Comparison of ENCODE assay signal across 1 cellular context in the genomic region with DNA sequence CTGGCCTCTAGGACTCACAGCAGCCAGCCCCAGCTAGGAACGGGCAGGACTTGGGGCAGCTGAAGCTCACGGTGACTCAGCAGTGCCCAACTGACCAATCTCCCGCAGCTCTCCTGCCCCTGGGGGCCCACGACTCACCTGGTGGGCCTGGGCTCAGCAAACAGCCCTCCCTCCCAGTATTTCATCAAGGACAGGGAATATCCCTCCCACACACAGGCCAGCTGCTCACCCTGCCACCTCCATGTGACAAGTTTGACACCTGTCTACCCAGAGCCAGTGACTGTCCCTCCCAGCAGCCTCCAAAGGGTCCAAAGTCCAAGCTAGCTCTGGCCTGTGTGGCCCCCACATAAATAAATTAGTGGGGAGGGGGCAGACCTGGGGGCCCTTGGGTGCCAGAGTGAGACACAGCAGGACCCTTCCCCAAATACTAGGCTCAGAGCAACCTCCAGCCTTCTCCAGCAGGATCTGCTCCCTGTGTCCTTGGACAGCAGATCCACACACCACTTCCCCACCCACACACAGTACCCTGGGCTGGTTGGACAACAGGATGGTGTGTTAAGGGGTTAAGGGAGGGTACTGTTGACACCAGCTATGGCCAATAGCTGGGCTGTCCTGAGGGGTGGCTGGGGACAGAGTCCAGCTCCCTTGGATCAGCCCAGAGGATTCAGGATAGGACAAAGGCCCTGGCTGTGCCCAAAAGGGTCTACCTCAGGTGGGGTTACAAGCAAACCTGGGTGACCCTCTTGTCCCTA.
TF ChIP-seq lines count a peak whose summit lies in the region.

No MANE protein-coding gene starts in this region.

TF ChIP-seq in HepG2, 621 proteins besides CTCF, POLR2A, EP300 and RAD21 (continued from another document and continues in another):
- peak; percentile 77; the same call in 1 of the 2 replicates for TF ChIP-seq AHDC1 (CRISPR knock-in tag; IDR thresholded peaks at IDR 0.05; ENCODE audit: borderline replicate concordance)
- peak; percentile 92; the same call in 1 of the 2 replicates for TF ChIP-seq ZNF558 (CRISPR knock-in tag; IDR thresholded peaks at IDR 0.05; ENCODE audit: borderline replicate concordance)
- TF ChIP-seq POLR2AphosphoS2 (IDR thresholded peaks at IDR 0.05; ENCODE audit: low read depth, low read length), result no peak
- TF ChIP-seq TBX3 (IDR thresholded peaks at IDR 0.05; ENCODE audit: borderline replicate concordance), result peak; percentile 99
- no peak for TF ChIP-seq SIX1 (CRISPR knock-in tag; IDR thresholded peaks at IDR 0.05; ENCODE audit: borderline replicate concordance)
- TF ChIP-seq, protein P1, sequence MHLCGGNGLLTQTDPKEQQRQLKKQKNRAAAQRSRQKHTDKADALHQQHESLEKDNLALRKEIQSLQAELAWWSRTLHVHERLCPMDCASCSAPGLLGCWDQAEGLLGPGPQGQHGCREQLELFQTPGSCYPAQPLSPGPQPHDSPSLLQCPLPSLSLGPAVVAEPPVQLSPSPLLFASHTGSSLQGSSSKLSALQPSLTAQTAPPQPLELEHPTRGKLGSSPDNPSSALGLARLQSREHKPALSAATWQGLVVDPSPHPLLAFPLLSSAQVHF (CRISPR knock-in tag; IDR thresholded peaks at IDR 0.05), result peak; percentile 85
- peak; percentile 88; the same call in 1 of the 2 replicates for TF ChIP-seq ZNF276 (CRISPR knock-in tag; IDR thresholded peaks at IDR 0.05; ENCODE audit: low read depth)
- 0 out of 2 replicates have a peak, but pooled peaks have one; percentile 21 for TF ChIP-seq STAG1 (CRISPR knock-in tag; IDR thresholded peaks at IDR 0.05)
- no peak for TF ChIP-seq IRF9 (CRISPR knock-in tag; IDR thresholded peaks at IDR 0.05; ENCODE audit: borderline replicate concordance)
- no peak for TF ChIP-seq HNRNPH1 (optimal IDR thresholded peaks at IDR 0.05; ENCODE audit: low read depth, low read length)
- TF ChIP-seq, protein P2, sequence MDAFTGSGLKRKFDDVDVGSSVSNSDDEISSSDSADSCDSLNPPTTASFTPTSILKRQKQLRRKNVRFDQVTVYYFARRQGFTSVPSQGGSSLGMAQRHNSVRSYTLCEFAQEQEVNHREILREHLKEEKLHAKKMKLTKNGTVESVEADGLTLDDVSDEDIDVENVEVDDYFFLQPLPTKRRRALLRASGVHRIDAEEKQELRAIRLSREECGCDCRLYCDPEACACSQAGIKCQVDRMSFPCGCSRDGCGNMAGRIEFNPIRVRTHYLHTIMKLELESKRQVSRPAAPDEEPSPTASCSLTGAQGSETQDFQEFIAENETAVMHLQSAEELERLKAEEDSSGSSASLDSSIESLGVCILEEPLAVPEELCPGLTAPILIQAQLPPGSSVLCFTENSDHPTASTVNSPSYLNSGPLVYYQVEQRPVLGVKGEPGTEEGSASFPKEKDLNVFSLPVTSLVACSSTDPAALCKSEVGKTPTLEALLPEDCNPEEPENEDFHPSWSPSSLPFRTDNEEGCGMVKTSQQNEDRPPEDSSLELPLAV (CRISPR knock-in tag; conservative IDR thresholded peaks at IDR 0.05; ENCODE audit: low read depth), result no peak
- TF ChIP-seq HDAC1 (CRISPR knock-in tag; IDR thresholded peaks at IDR 0.05), result peak; percentile 75
- no peak; the same call in none of the 2 replicates for TF ChIP-seq ZNF747 (CRISPR knock-in tag; IDR thresholded peaks at IDR 0.05; ENCODE audit: borderline replicate concordance)
- TF ChIP-seq, protein P3, sequence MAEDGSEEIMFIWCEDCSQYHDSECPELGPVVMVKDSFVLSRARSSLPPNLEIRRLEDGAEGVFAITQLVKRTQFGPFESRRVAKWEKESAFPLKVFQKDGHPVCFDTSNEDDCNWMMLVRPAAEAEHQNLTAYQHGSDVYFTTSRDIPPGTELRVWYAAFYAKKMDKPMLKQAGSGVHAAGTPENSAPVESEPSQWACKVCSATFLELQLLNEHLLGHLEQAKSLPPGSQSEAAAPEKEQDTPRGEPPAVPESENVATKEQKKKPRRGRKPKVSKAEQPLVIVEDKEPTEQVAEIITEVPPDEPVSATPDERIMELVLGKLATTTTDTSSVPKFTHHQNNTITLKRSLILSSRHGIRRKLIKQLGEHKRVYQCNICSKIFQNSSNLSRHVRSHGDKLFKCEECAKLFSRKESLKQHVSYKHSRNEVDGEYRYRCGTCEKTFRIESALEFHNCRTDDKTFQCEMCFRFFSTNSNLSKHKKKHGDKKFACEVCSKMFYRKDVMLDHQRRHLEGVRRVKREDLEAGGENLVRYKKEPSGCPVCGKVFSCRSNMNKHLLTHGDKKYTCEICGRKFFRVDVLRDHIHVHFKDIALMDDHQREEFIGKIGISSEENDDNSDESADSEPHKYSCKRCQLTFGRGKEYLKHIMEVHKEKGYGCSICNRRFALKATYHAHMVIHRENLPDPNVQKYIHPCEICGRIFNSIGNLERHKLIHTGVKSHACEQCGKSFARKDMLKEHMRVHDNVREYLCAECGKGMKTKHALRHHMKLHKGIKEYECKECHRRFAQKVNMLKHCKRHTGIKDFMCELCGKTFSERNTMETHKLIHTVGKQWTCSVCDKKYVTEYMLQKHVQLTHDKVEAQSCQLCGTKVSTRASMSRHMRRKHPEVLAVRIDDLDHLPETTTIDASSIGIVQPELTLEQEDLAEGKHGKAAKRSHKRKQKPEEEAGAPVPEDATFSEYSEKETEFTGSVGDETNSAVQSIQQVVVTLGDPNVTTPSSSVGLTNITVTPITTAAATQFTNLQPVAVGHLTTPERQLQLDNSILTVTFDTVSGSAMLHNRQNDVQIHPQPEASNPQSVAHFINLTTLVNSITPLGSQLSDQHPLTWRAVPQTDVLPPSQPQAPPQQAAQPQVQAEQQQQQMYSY (CRISPR knock-in tag; IDR thresholded peaks at IDR 0.05), result peak; percentile 66
- TF ChIP-seq HMG20B (CRISPR knock-in tag; conservative IDR thresholded peaks at IDR 0.05), result peak; percentile 31; the same call in 1 of the 2 replicates
- TF ChIP-seq, protein P4, sequence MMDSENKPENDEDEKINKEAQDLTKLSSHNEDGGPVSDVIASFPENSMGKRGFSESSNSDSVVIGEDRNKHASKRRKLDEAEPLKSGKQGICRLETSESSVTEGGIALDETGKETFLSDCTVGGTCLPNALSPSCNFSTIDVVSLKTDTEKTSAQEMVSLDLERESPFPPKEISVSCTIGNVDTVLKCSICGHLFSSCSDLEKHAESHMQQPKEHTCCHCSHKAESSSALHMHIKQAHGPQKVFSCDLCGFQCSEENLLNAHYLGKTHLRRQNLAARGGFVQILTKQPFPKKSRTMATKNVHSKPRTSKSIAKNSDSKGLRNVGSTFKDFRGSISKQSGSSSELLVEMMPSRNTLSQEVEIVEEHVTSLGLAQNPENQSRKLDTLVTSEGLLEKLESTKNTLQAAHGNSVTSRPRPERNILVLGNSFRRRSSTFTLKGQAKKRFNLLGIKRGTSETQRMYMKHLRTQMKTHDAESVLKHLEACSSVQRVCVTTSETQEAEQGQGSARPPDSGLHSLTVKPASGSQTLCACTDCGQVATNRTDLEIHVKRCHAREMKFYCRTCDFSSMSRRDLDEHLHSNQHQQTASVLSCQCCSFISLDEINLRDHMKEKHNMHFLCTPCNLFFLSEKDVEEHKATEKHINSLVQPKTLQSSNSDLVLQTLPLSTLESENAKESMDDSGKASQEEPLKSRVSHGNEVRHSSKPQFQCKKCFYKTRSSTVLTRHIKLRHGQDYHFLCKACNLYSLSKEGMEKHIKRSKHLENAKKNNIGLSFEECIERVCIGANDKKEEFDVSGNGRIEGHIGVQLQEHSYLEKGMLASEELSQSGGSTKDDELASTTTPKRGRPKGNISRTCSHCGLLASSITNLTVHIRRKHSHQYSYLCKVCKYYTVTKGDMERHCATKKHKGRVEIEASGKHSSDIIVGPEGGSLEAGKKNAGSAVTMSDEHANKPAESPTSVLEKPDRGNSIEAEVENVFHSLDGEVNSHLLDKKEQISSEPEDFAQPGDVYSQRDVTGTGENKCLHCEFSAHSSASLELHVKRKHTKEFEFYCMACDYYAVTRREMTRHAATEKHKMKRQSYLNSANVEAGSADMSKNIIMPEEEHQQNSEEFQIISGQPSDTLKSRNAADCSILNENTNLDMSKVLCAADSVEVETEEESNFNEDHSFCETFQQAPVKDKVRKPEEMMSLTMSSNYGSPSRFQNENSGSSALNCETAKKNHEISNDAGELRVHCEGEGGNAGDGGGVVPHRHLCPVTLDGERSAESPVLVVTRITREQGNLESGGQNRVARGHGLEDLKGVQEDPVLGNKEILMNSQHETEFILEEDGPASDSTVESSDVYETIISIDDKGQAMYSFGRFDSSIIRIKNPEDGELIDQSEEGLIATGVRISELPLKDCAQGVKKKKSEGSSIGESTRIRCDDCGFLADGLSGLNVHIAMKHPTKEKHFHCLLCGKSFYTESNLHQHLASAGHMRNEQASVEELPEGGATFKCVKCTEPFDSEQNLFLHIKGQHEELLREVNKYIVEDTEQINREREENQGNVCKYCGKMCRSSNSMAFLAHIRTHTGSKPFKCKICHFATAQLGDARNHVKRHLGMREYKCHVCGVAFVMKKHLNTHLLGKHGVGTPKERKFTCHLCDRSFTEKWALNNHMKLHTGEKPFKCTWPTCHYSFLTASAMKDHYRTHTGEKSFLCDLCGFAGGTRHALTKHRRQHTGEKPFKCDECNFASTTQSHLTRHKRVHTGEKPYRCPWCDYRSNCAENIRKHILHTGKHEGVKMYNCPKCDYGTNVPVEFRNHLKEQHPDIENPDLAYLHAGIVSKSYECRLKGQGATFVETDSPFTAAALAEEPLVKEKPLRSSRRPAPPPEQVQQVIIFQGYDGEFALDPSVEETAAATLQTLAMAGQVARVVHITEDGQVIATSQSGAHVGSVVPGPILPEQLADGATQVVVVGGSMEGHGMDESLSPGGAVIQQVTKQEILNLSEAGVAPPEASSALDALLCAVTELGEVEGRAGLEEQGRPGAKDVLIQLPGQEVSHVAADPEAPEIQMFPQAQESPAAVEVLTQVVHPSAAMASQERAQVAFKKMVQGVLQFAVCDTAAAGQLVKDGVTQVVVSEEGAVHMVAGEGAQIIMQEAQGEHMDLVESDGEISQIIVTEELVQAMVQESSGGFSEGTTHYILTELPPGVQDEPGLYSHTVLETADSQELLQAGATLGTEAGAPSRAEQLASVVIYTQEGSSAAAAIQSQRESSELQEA (CRISPR knock-in tag; IDR thresholded peaks at IDR 0.05; ENCODE audit: not compliant biosample characterization), result no peak
- TF ChIP-seq ZMYM4 (CRISPR knock-in tag; IDR thresholded peaks at IDR 0.05), result peak; percentile 35; the same call in 1 of the 2 replicates
- TF ChIP-seq NFE2L2 (IDR thresholded peaks at IDR 0.05; ENCODE audit: low read length), result peak; percentile 90
- TF ChIP-seq ZNF251 (CRISPR knock-in tag; IDR thresholded peaks at IDR 0.05), result peak; percentile 76; the same call in 1 of the 2 replicates
- TF ChIP-seq GRHL1 (CRISPR knock-in tag; conservative IDR thresholded peaks at IDR 0.05), result no peak
